In the genomic region with DNA sequence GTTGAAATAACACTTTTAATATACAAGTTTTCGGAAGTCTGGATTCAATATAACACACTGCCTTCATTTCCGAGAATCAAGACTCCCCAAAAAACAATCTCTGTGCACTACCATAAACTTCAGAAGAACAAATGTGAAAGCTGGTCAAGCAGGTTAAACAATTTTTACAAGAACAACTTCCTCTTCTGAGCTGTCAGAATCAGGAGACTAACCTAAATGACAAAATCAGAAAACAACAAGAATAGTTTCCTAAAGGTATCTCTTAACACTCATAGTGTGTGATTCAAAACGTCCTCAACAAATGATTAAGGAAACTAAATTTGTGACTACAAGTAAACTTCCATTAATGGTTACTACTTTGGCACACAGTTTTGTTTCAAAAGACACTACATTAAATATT, we compare ENCODE assay signal across 20 cellular contexts.
DNase-seq lines count a peak whose midpoint lies in the region; ATAC-seq, FAIRE-seq and TF ChIP-seq lines count a peak whose summit lies in the region.
"Had no signal": no experiment of that assay in that cellular context is flagged by ENCODE, and none has a peak within 500 bp of the region (broad histone marks: within the 10 kb centered on the region; RNA-seq: fewer than 3 reads in every experiment).

No MANE protein-coding gene starts in this region.

- peak; percentile 63 for ATAC-seq in GM18873 (IDR thresholded peaks at IDR 0.05; ENCODE audit: low FRiP score, unreplicated experiment)
- peak; percentile 53 for ATAC-seq in HG03442 (IDR thresholded peaks at IDR 0.05; ENCODE audit: unreplicated experiment)
- ATAC-seq in memory B cell (ENCODE audit: low read depth) = no peak
- no peak for ATAC-seq in GM19467 (IDR thresholded peaks at IDR 0.05; ENCODE audit: unreplicated experiment)
- ATAC-seq: effector memory CD8-positive, alpha-beta T cell; gastrocnemius medialis had no signal

- no peak overlapping the region for H3K4me3 Mint-ChIP-seq in memory B cell
- H3K4me3 Mint-ChIP-seq: activated naive CD8-positive, alpha-beta T cell treated with anti-CD3 and anti-CD28 coated beads for 36 hours; CD4-positive, alpha-beta memory T cell; effector memory CD8-positive, alpha-beta T cell; mesothelial cell of epicardium had no signal

- no peaks in the 10 kb centered on the region for H3K9me3 Mint-ChIP-seq in memory B cell
- H3K9me3 Mint-ChIP-seq: activated naive CD8-positive, alpha-beta T cell treated with anti-CD3 and anti-CD28 coated beads for 36 hours; CD4-positive, alpha-beta memory T cell; effector memory CD8-positive, alpha-beta T cell; IgD-negative memory B cell; mesothelial cell of epicardium had no signal

- FAIRE-seq in H54 (lab: Jason Lieb, UNC) = peak; percentile 52

- H3K4me1 Mint-ChIP-seq in memory B cell = peaks cover 5% of the 10 kb centered on the region

- H3K27me3 Mint-ChIP-seq in memory B cell = no peaks in the 10 kb centered on the region
- H3K27me3 Mint-ChIP-seq: activated naive CD8-positive, alpha-beta T cell treated with anti-CD3 and anti-CD28 coated beads for 36 hours; CD4-positive, alpha-beta memory T cell; effector memory CD8-positive, alpha-beta T cell; IgD-negative memory B cell had no signal

- no peak for TF ChIP-seq POLR2A in H54 (IDR thresholded peaks at IDR 0.05; ENCODE audit: low read depth, low read length)

- H3K36me3 Mint-ChIP-seq in memory B cell = peaks cover 6% of the 10 kb centered on the region

- DNase-seq in H54 (ENCODE audit: insufficient read length, low spot score) (no peak), memory B cell (ENCODE audit: low spot score in 2 of 2) (no peak), NCI-H2107 treated with DMSO at 0.1 percent for 48 hours (lab: John Stamatoyannopoulos, UW; ENCODE audit: unreplicated experiment) (no peak), hypothalamus (lab: John Stamatoyannopoulos, UW) (no peak), LoVo (ENCODE audit: low spot score) (no peak)
- DNase-seq: activated CD8-positive, alpha-beta memory T cell treated with anti-CD3 and anti-CD28 coated beads, Interleukin-2, amount 50 U/mL, for 4 hours; activated naive CD8-positive, alpha-beta T cell treated with anti-CD3 and anti-CD28 coated beads for 36 hours; CD4-positive, alpha-beta memory T cell; effector memory CD8-positive, alpha-beta T cell; EL; gastrocnemius medialis; NCI-H1436 treated with DMSO at 0.1 percent for 48 hours; NCI-H446 treated with DMSO at 0.1 percent for 48 hours; nucleus accumbens; stomach had no signal

- peak overlapping the region; percentile 46 for H3K27ac Mint-ChIP-seq in memory B cell
- H3K27ac Mint-ChIP-seq: activated naive CD8-positive, alpha-beta T cell treated with anti-CD3 and anti-CD28 coated beads for 36 hours; effector memory CD8-positive, alpha-beta T cell; IgD-negative memory B cell; mesothelial cell of epicardium had no signal

Comparison
In these comparisons a context has a peak if more than half of its experiments do, and no peak if none do; other contexts are left out.
1. ATAC-seq: peak in GM18873 (single experiment) and HG03442 (single experiment); none in memory B cell (single experiment) and GM19467 (single experiment).